Comparison of ENCODE assay signal across 23 cellular contexts in genomic region chr12:13045816-13046215, GRCh38. TPM values are rescaled to one million over a fixed set of nuclear protein-coding genes. Genes with fewer than 3 reads are reported as not detected.
A peak's percentile ranks its signal among the peaks of the same experiment; 100 is the strongest.
DNase-seq lines count a peak whose midpoint lies in the region; ATAC-seq and TF ChIP-seq lines count a peak whose summit lies in the region.
"Had no signal": no experiment of that assay in that cellular context is flagged by ENCODE, and none has a peak within 500 bp of the region (broad histone marks: within the 10 kb centered on the region; RNA-seq: fewer than 3 reads in every experiment).

No MANE protein-coding gene starts in this region.

- H2BK5ac ChIP-seq in neuronal stem cell (ENCODE audit: low read length), result no peak overlapping the region

- peaks cover 14% of the 10 kb centered on the region for H3K27me3 Mint-ChIP-seq in activated T-cell treated with anti-CD3 and anti-CD28 coated beads, Interleukin-2, amount 50 U/mL, for 24 hours
- peaks cover 7% of the 10 kb centered on the region for H3K27me3 Mint-ChIP-seq in GM23338 (ENCODE audit: insufficient read depth, low read depth, poor library complexity)
- H3K27me3 Mint-ChIP-seq in activated naive CD8-positive, alpha-beta T cell treated with anti-CD3 and anti-CD28 coated beads, Interleukin-2, amount 50 U/mL, for 24 hours, result peaks cover 2% of the 10 kb centered on the region

- H3K27ac ChIP-seq in GM23338 (ENCODE audit: low read depth), result no peak overlapping the region
- H3K27ac ChIP-seq in neural cell (ENCODE audit: low read length), result no peak overlapping the region
- H3K27ac ChIP-seq in neuronal stem cell (replicated peaks; ENCODE audit: low read length), result no peak overlapping the region
- H3K27ac ChIP-seq: ascending aorta, colonic mucosa, HL-60, right lobe of liver, upper lobe of right lung had no signal

- TF ChIP-seq CTCF in GM23338 (conservative IDR thresholded peaks at IDR 0.05; ENCODE audit: low read depth in 2 of 2), result no peak
- TF ChIP-seq CTCF in neural cell (IDR thresholded peaks at IDR 0.05; ENCODE audit: poor library complexity, severe bottlenecking), result no peak

- H3K4me1 ChIP-seq in GM23338 (ENCODE audit: insufficient read depth) (peaks cover 18% of the 10 kb centered on the region), neuronal stem cell (ENCODE audit: control insufficient read depth in 2 of 2, insufficient read depth in 1 of 2, low read depth in 1 of 2, low read length in 2 of 2) (peaks cover 0 to 9% of the 10 kb centered on the region in 2 donors)
- H3K4me1 ChIP-seq: colonic mucosa had no signal

- no peak overlapping the region for H2BK15ac ChIP-seq in neuronal stem cell (ENCODE audit: low read length)

- H3K9me2 ChIP-seq in GM23338 (ENCODE audit: insufficient read depth), result no peaks in the 10 kb centered on the region
- H3K9me2 ChIP-seq in neural cell (ENCODE audit: insufficient read depth, low read length), result no peaks in the 10 kb centered on the region

- H4K20me1 ChIP-seq in GM23338 (replicated peaks; ENCODE audit: insufficient read depth), result no peaks in the 10 kb centered on the region; the same call in 1 of the 2 replicates
- H4K20me1 ChIP-seq in neural cell (ENCODE audit: insufficient read depth), result no peaks in the 10 kb centered on the region

- no peak for ATAC-seq in GM23338
- ATAC-seq in activated naive CD8-positive, alpha-beta T cell treated with anti-CD3 and anti-CD28 coated beads, Interleukin-2, amount 50 U/mL, for 24 hours, result no peak
- ATAC-seq: Panc1, right lobe of liver, upper lobe of right lung had no signal

- peaks cover 44% of the 10 kb centered on the region for H3K79me2 ChIP-seq in GM23338 (replicated peaks; ENCODE audit: insufficient read depth)
- peaks cover 6% of the 10 kb centered on the region for H3K79me2 ChIP-seq in neural cell (replicated peaks; ENCODE audit: insufficient read depth, low read length)

- H3F3A ChIP-seq in GM23338 (replicated peaks; ENCODE audit: low read depth), result no peaks in the 10 kb centered on the region
- H3F3A ChIP-seq in neural cell (ENCODE audit: insufficient read depth, low read length, poor library complexity, severe bottlenecking), result no peaks in the 10 kb centered on the region

- H3K9ac ChIP-seq in neural cell (ENCODE audit: low read length), result no peak overlapping the region
- H3K9ac ChIP-seq in neuronal stem cell (ENCODE audit: low read depth, low read length, poor library complexity), result no peak overlapping the region

- H3K79me1 ChIP-seq in neuronal stem cell (ENCODE audit: low read depth, low read length), result no peaks in the 10 kb centered on the region

- H3K27me3 ChIP-seq in GM23338 (ENCODE audit: insufficient read depth), result peaks cover 11% of the 10 kb centered on the region
- H3K27me3 ChIP-seq in neural cell (ENCODE audit: insufficient read depth, low read depth, low read length), result no peaks in the 10 kb centered on the region
- peaks cover 0 to 30% (median 0%) of the 10 kb centered on the region in 3 experiments for H3K27me3 ChIP-seq in neuronal stem cell (ENCODE audit: control insufficient read depth in 3 of 3, insufficient read depth in 3 of 3, low read depth in 1 of 3, low read length in 3 of 3)
- H3K27me3 ChIP-seq: ascending aorta, right lobe of liver, stomach, upper lobe of right lung had no signal

- no peak overlapping the region for H2BK12ac ChIP-seq in neuronal stem cell (ENCODE audit: low read length)

- peaks cover 31% of the 10 kb centered on the region for H3K4me1 Mint-ChIP-seq in activated T-cell treated with anti-CD3 and anti-CD28 coated beads, Interleukin-2, amount 50 U/mL, for 24 hours (ENCODE audit: low read depth)
- H3K4me1 Mint-ChIP-seq in GM23338, result peaks cover 47% of the 10 kb centered on the region
- H3K4me1 Mint-ChIP-seq in activated naive CD8-positive, alpha-beta T cell treated with anti-CD3 and anti-CD28 coated beads, Interleukin-2, amount 50 U/mL, for 24 hours, result peaks cover 18% of the 10 kb centered on the region

- no peak overlapping the region for H3K23ac ChIP-seq in neuronal stem cell (ENCODE audit: low read depth, low read length, poor library complexity)

- peaks cover 2% of the 10 kb centered on the region for H3K36me3 Mint-ChIP-seq in activated T-cell treated with anti-CD3 and anti-CD28 coated beads, Interleukin-2, amount 50 U/mL, for 24 hours (ENCODE audit: low read depth)
- no peaks in the 10 kb centered on the region for H3K36me3 Mint-ChIP-seq in GM23338 (ENCODE audit: low read depth)
- no peaks in the 10 kb centered on the region for H3K36me3 Mint-ChIP-seq in activated naive CD8-positive, alpha-beta T cell treated with anti-CD3 and anti-CD28 coated beads, Interleukin-2, amount 50 U/mL, for 24 hours (ENCODE audit: low read depth)

- no peak overlapping the region for H4K91ac ChIP-seq in neuronal stem cell (ENCODE audit: low read depth, low read length, poor library complexity)

- H3K4me3 ChIP-seq in GM23338 (0 out of 2 replicates have a peak overlapping the region, but pooled peaks have one; percentile 90), neural cell (ENCODE audit: low read length) (peak overlapping the region; percentile 99), neuronal stem cell (ENCODE audit: low read length in 2 of 2) (no peak overlapping the region)
- H3K4me3 ChIP-seq: ascending aorta, colonic mucosa, right lobe of liver, upper lobe of right lung had no signal

- peak overlapping the region; percentile 83 for H3K4me3 Mint-ChIP-seq in activated T-cell treated with anti-CD3 and anti-CD28 coated beads, Interleukin-2, amount 50 U/mL, for 24 hours
- peak overlapping the region; percentile 87 for H3K4me3 Mint-ChIP-seq in GM23338
- peak overlapping the region; percentile 83 for H3K4me3 Mint-ChIP-seq in activated naive CD8-positive, alpha-beta T cell treated with anti-CD3 and anti-CD28 coated beads, Interleukin-2, amount 50 U/mL, for 24 hours

- no peak overlapping the region for H2AK5ac ChIP-seq in neuronal stem cell (ENCODE audit: low read depth, low read length)

- H3K27ac Mint-ChIP-seq in activated T-cell treated with anti-CD3 and anti-CD28 coated beads, Interleukin-2, amount 50 U/mL, for 24 hours, result no peak overlapping the region
- no peak overlapping the region for H3K27ac Mint-ChIP-seq in GM23338
- H3K27ac Mint-ChIP-seq in activated naive CD8-positive, alpha-beta T cell treated with anti-CD3 and anti-CD28 coated beads, Interleukin-2, amount 50 U/mL, for 24 hours, result no peak overlapping the region

- no peak overlapping the region for H3K14ac ChIP-seq in neuronal stem cell (ENCODE audit: low read length)

- no peaks in the 10 kb centered on the region for H3K9me3 Mint-ChIP-seq in activated T-cell treated with anti-CD3 and anti-CD28 coated beads, Interleukin-2, amount 50 U/mL, for 24 hours
- H3K9me3 Mint-ChIP-seq in GM23338, result no peaks in the 10 kb centered on the region
- H3K9me3 Mint-ChIP-seq in activated naive CD8-positive, alpha-beta T cell treated with anti-CD3 and anti-CD28 coated beads, Interleukin-2, amount 50 U/mL, for 24 hours, result no peaks in the 10 kb centered on the region

- TF ChIP-seq RAD21 in neural cell (conservative IDR thresholded peaks at IDR 0.05), result no peak

- no CpG with 5 or more reads among the region's 8 CpGs for WGBS in neuronal stem cell (ENCODE audit: extremely low coverage in 2 of 2, insufficient read length in 2 of 2, insufficient replicate concordance in 1 of 2), 2 donors

- no peak overlapping the region for H3K4ac ChIP-seq in neuronal stem cell (ENCODE audit: low read length)

- no peak overlapping the region for H2BK120ac ChIP-seq in neuronal stem cell (ENCODE audit: low read depth, low read length)

- H3K4me2 ChIP-seq in GM23338 (peak overlapping the region; percentile 90), neural cell (ENCODE audit: low read length) (peak overlapping the region; percentile 71), neuronal stem cell (ENCODE audit: insufficient read depth, low read length, poor library complexity, severe bottlenecking) (no peak overlapping the region)

- H2AFZ ChIP-seq in GM23338 (no peak overlapping the region), neural cell (ENCODE audit: low read depth, low read length) (no peak overlapping the region), neuronal stem cell (ENCODE audit: low read length) (no peak overlapping the region)

- DNase-seq in activated T-cell treated with anti-CD3 and anti-CD28 coated beads, Interleukin-2, amount 50 U/mL, for 24 hours, result no peak
- no peak for DNase-seq in activated T-cell treated with anti-CD3 and anti-CD28 coated beads for 4 hours
- no peak for DNase-seq in GM23338 (ENCODE audit: low spot score)
- no peak for DNase-seq in activated naive CD8-positive, alpha-beta T cell treated with anti-CD3 and anti-CD28 coated beads, Interleukin-2, amount 50 U/mL, for 24 hours
- no peak for DNase-seq in neuronal stem cell (ENCODE audit: low spot score)
- no peak for DNase-seq in NCI-H748 treated with DMSO at 0.1 percent for 48 hours (lab: John Stamatoyannopoulos, UW)
- no peak for DNase-seq in NCI-H446 (lab: John Stamatoyannopoulos, UW)
- DNase-seq: ACHN; activated CD8-positive, alpha-beta memory T cell treated with anti-CD3 and anti-CD28 coated beads for 24 hours; activated gamma-delta T cell treated with Interleukin-2 at 50 U/mL for 16 hours; colonic mucosa; foreskin fibroblast; GF-D8; hypothalamus; NCI-H1092; NCI-H2171; right lobe of liver; stomach; upper lobe of right lung had no signal

- H4K8ac ChIP-seq in neuronal stem cell (ENCODE audit: low read depth, low read length), result no peak overlapping the region

- no peak for TF ChIP-seq EP300 in neural cell (conservative IDR thresholded peaks at IDR 0.05; ENCODE audit: poor library complexity, severe bottlenecking)

- no peaks in the 10 kb centered on the region for H3K9me3 ChIP-seq in neural cell (ENCODE audit: low read length)
- H3K9me3 ChIP-seq in neuronal stem cell (replicated peaks in 1 of 2; ENCODE audit: control insufficient read depth in 2 of 2, insufficient read depth in 1 of 2, low read depth in 1 of 2, low read length in 2 of 2), result no peaks in the 10 kb centered on the region
- H3K9me3 ChIP-seq: ascending aorta, colonic mucosa, right lobe of liver, stomach, upper lobe of right lung had no signal

- H3K18ac ChIP-seq in neuronal stem cell (ENCODE audit: low read length), result no peak overlapping the region

- H3K36me3 ChIP-seq in GM23338 (ENCODE audit: insufficient read depth), result no peaks in the 10 kb centered on the region
- H3K36me3 ChIP-seq in neural cell (ENCODE audit: insufficient read depth, low read length), result no peaks in the 10 kb centered on the region
- H3K36me3 ChIP-seq in neuronal stem cell (replicated peaks in 1 of 2; ENCODE audit: control insufficient read depth in 2 of 2, insufficient read depth in 2 of 2, low read length in 2 of 2), result no peaks in the 10 kb centered on the region
- H3K36me3 ChIP-seq: ascending aorta, colonic mucosa, right lobe of liver, stomach, upper lobe of right lung had no signal

RNA-seq across cellular contexts. Expression of gene FAM234B, which starts 1.6 kb away (rescaled TPM):
- 20.1 and 21.1 TPM in 2 replicates for total RNA-seq in GM23338 (2014; rRNA removed; shearing (Covaris generic))
- polyA plus RNA-seq in GM23338 (2016; fragmentation: Nextera tagmentation; extraction: Ambion mirVana) (9.5 TPM in 2 replicates), neural cell (20.5 and 21.1 TPM in 2 replicates)
- polyA minus RNA-seq in neural cell, result 47.2 and 50.5 TPM in 2 replicates
- polyA plus RNA-seq in neuronal stem cell (2013, experiment 1 of 2), result 15.9 TPM
- polyA plus RNA-seq in neuronal stem cell (2013, experiment 2 of 2), result 15.5 TPM

RNA-seq across cellular contexts. Expression of gene HEBP1, which starts 45.8 kb away (rescaled TPM):
- total RNA-seq in GM23338 (2014; rRNA removed; shearing (Covaris generic)), result 25.2 and 33.9 TPM in 2 replicates
- 45.1 and 46.8 TPM in 2 replicates for polyA plus RNA-seq in GM23338 (2016; fragmentation: Nextera tagmentation; extraction: Ambion mirVana)
- polyA plus RNA-seq in neural cell, result 1.2 and 2.0 TPM in 2 replicates
- polyA minus RNA-seq in neural cell, result 0.97 and 2.0 TPM in 2 replicates
- 63.7 TPM for polyA plus RNA-seq in neuronal stem cell (2013, experiment 1 of 2)
- polyA plus RNA-seq in neuronal stem cell (2013, experiment 2 of 2), result 63.2 TPM

RNA-seq across cellular contexts. Expression of gene GSG1, which starts 57.7 kb away (rescaled TPM):
- 0.17 and 1.0 TPM in 2 replicates for total RNA-seq in GM23338 (2014; rRNA removed; shearing (Covaris generic))
- polyA plus RNA-seq in GM23338 (2016; fragmentation: Nextera tagmentation; extraction: Ambion mirVana) (0.63 and 1.5 TPM in 2 replicates), neural cell (0.17 and 3.2 TPM in 2 replicates)
- not detected in 2 replicates for polyA minus RNA-seq in neural cell
- polyA plus RNA-seq in neuronal stem cell (2013, experiment 1 of 2), result 0.04 TPM
- not detected for polyA plus RNA-seq in neuronal stem cell (2013, experiment 2 of 2)
- total RNA-seq: ascending aorta, colonic mucosa, right lobe of liver, stomach, upper lobe of right lung had no signal
- polyA plus RNA-seq: stomach had no signal

Comparison
In these comparisons a context has a peak if more than half of its experiments do, and no peak if none do; other contexts are left out.
1. H3K4me3 ChIP-seq: peak in GM23338 (single experiment) and neural cell (single experiment); none in neuronal stem cell (0 of 2).
2. RNA of gene HEBP1, which starts 45.8 kb away (polyA plus RNA-seq): 45.1 to 46.8 TPM in GM23338; 1.2 to 2.0 TPM in neural cell; every median in the first group is over 10 times any median in the second.
3. Peak in every context shown above with its lines, with median percentiles within 50 percentile points of each other: H3K4me3 Mint-ChIP-seq.